In the genomic region with DNA sequence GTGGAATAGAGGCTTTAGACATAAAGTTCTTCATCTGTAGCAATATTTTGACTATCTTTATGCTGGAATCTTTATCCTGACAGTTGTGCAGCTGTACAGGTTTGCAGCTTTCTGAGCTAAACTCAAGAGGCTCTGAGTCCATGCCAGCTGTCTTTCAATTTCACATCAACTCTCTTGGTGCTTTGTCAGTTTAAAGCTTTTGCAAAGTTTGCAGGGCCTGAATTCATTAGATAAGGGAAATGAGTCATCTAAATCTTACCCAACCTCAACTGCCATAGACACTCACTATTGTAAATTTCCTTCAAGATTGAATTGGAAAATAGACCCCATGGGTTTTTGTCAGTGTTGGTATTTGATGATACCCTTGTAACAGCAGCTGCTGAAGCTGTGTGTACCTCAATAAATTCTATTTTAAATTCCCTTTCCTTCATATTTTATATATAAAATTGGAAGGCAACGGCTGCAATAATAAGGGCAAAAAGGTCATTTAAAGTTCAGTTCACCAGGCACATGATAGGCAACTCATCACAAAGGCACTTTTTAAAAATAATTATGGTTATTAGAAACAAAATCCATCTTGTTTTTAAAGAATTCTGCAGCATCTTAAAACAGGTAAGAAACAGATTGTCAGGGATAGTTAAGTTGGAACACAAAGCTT, we compare ENCODE assay signal across 8 cellular contexts.
DNase-seq lines count a peak whose midpoint lies in the region; ATAC-seq and TF ChIP-seq lines count a peak whose summit lies in the region.

No MANE protein-coding gene starts in this region.

- peak overlapping the region in 5 of 8 donors; percentile 26 to 68 (median 45) for H3K4me3 Mint-ChIP-seq in CD4-positive, alpha-beta memory T cell
- H3K4me3 Mint-ChIP-seq in T-cell = peak overlapping the region in 1 of 3 donors; percentile 13

- H2BK120ac ChIP-seq in neuronal stem cell (ENCODE audit: low read depth, low read length) = no peak overlapping the region

- H3K9me3 Mint-ChIP-seq in CD4-positive, alpha-beta memory T cell = no peaks in the 10 kb centered on the region
- H3K9me3 Mint-ChIP-seq in T-cell = no peaks in the 10 kb centered on the region

- POLR2A ChIA-PET in CD4-positive, alpha-beta memory T cell (lab: Charles Lee; ENCODE audit: partially characterized antibody) = interaction anchor here (1.1 to 2.0 kb wide), 2 partner anchors 170 to 173 kb away, joined by 3 to 8 read pairs; partner anchors contain the start of gene SLC39A10
- POLR2A ChIA-PET in T-cell (lab: Charles Lee) = interaction anchor here in 1 of 2 donors (0.6 kb wide), 1 partner anchor 83 kb away, joined by 3 read pairs; no protein-coding TSS in a partner anchor

- H3K23ac ChIP-seq in neuronal stem cell (ENCODE audit: low read depth, low read length, poor library complexity) = no peak overlapping the region

- H4K8ac ChIP-seq in neuronal stem cell (ENCODE audit: low read depth, low read length) = no peak overlapping the region

- DNase-seq in CD4-positive, alpha-beta memory T cell = peak in 2 of 5 donors; percentile 3 to 32
- DNase-seq in T-cell (no peak), mucosa of descending colon (peak in 1 of 3 donors; percentile 8), dedifferentiated amniotic fluid mesenchymal stem cell (ENCODE audit: extremely low spot score) (no peak), NCI-H510A treated with DMSO at 0.1 percent for 48 hours (lab: John Stamatoyannopoulos, UW) (no peak), neuronal stem cell (ENCODE audit: low spot score) (no peak)

- no peak overlapping the region for H4K91ac ChIP-seq in neuronal stem cell (ENCODE audit: low read depth, low read length, poor library complexity)

- peaks cover 24% of the 10 kb centered on the region for H3K4me1 ChIP-seq in CD4-positive, alpha-beta memory T cell (ENCODE audit: insufficient read depth, low read length)
- H3K4me1 ChIP-seq in mucosa of descending colon (ENCODE audit: low read depth) = no peaks in the 10 kb centered on the region
- H3K4me1 ChIP-seq in neuronal stem cell (ENCODE audit: control insufficient read depth in 2 of 2, insufficient read depth in 1 of 2, low read depth in 1 of 2, low read length in 2 of 2) = peaks cover 0 to 4% of the 10 kb centered on the region in 2 donors

- no peak overlapping the region for H3K27ac ChIP-seq in CD4-positive, alpha-beta memory T cell (ENCODE audit: low read depth, low read length)
- H3K27ac ChIP-seq in neuronal stem cell (replicated peaks; ENCODE audit: low read length) = no peak overlapping the region

- H3K36me3 Mint-ChIP-seq in CD4-positive, alpha-beta memory T cell = no peaks in the 10 kb centered on the region
- no peaks in the 10 kb centered on the region for H3K36me3 Mint-ChIP-seq in T-cell

- H2AFZ ChIP-seq in neuronal stem cell (ENCODE audit: low read length) = no peak overlapping the region

- H3K4me1 Mint-ChIP-seq in CD4-positive, alpha-beta memory T cell = peaks cover 7 to 19% (median 16%) of the 10 kb centered on the region in 4 donors
- peaks cover 13 to 29% (median 20%) of the 10 kb centered on the region in 3 donors for H3K4me1 Mint-ChIP-seq in T-cell

- no peak overlapping the region for H3K4me3 ChIP-seq in CD4-positive, alpha-beta memory T cell (ENCODE audit: low read length in 2 of 2)
- no peak overlapping the region for H3K4me3 ChIP-seq in mucosa of descending colon
- no peak overlapping the region for H3K4me3 ChIP-seq in neuronal stem cell (ENCODE audit: low read length in 2 of 2)

- no peak overlapping the region for H2BK15ac ChIP-seq in neuronal stem cell (ENCODE audit: low read length)

- intact Hi-C loops in CD4-positive, alpha-beta memory T cell (cut with micrococcal nuclease) = no loop called here
- intact Hi-C loops in mucosa of descending colon (cut with DNase I, micrococcal nuclease) = no loop called here

- no peak overlapping the region for H2AK5ac ChIP-seq in neuronal stem cell (ENCODE audit: low read depth, low read length)

- H3K9ac ChIP-seq in neuronal stem cell (ENCODE audit: low read depth, low read length, poor library complexity) = no peak overlapping the region

- no peak overlapping the region for H3K4me2 ChIP-seq in neuronal stem cell (ENCODE audit: insufficient read depth, low read length, poor library complexity, severe bottlenecking)

- H3K14ac ChIP-seq in neuronal stem cell (ENCODE audit: low read length) = no peak overlapping the region

- WGBS in neuronal stem cell (ENCODE audit: extremely low coverage in 2 of 2, insufficient read length in 2 of 2, insufficient replicate concordance in 1 of 2), 2 donors = no CpG with 5 or more reads among the region's 1 CpG

- no peaks in the 10 kb centered on the region for H3K27me3 Mint-ChIP-seq in CD4-positive, alpha-beta memory T cell
- no peaks in the 10 kb centered on the region for H3K27me3 Mint-ChIP-seq in T-cell

- H3K36me3 ChIP-seq in CD4-positive, alpha-beta memory T cell (ENCODE audit: insufficient read depth, low read length) = no peaks in the 10 kb centered on the region
- no peaks in the 10 kb centered on the region for H3K36me3 ChIP-seq in mucosa of descending colon (ENCODE audit: low read depth)
- no peaks in the 10 kb centered on the region for H3K36me3 ChIP-seq in neuronal stem cell (replicated peaks in 1 of 2; ENCODE audit: control insufficient read depth in 2 of 2, insufficient read depth in 2 of 2, low read length in 2 of 2)

- no peaks in the 10 kb centered on the region for H3K79me1 ChIP-seq in neuronal stem cell (ENCODE audit: low read depth, low read length)

- no peak overlapping the region for H2BK5ac ChIP-seq in neuronal stem cell (ENCODE audit: low read length)

- peak; percentile 95 for ATAC-seq in GM19438 (IDR thresholded peaks at IDR 0.05; ENCODE audit: low read depth, unreplicated experiment)
- ATAC-seq in HG03520 (IDR thresholded peaks at IDR 0.05; ENCODE audit: unreplicated experiment) = peak; percentile 81
- peak; percentile 60 to 96 (median 88) for ATAC-seq in T-cell (replicated peaks in 1 of 4)
- ATAC-seq in mucosa of descending colon = peak; percentile 78

- no peaks in the 10 kb centered on the region for H3K27me3 ChIP-seq in CD4-positive, alpha-beta memory T cell (ENCODE audit: insufficient read depth, low read length)
- H3K27me3 ChIP-seq in neuronal stem cell (ENCODE audit: control insufficient read depth in 3 of 3, insufficient read depth in 3 of 3, low read depth in 1 of 3, low read length in 3 of 3) = no peaks in the 10 kb centered on the region

- no peak overlapping the region for H3K18ac ChIP-seq in neuronal stem cell (ENCODE audit: low read length)

- H2BK12ac ChIP-seq in neuronal stem cell (ENCODE audit: low read length) = no peak overlapping the region

- TF ChIP-seq CTCF in mucosa of descending colon (IDR thresholded peaks at IDR 0.05) = no peak

- no peaks in the 10 kb centered on the region for H3K9me3 ChIP-seq in CD4-positive, alpha-beta memory T cell (ENCODE audit: control insufficient read depth in 1 of 2, low read length in 2 of 2)
- H3K9me3 ChIP-seq in mucosa of descending colon = no peaks in the 10 kb centered on the region
- H3K9me3 ChIP-seq in neuronal stem cell (replicated peaks in 1 of 2; ENCODE audit: control insufficient read depth in 2 of 2, insufficient read depth in 1 of 2, low read depth in 1 of 2, low read length in 2 of 2) = no peaks in the 10 kb centered on the region

- H3K27ac Mint-ChIP-seq in CD4-positive, alpha-beta memory T cell = peak overlapping the region in 4 of 7 donors; percentile 19 to 53 (median 26)
- peak overlapping the region; percentile 50 to 51 for H3K27ac Mint-ChIP-seq in T-cell

- CTCF ChIA-PET in CD4-positive, alpha-beta memory T cell (lab: Charles Lee; ENCODE audit: partially characterized antibody) = interaction anchor here (0.6 to 1.5 kb wide), 2 partner anchors 173 to 174 kb away, joined by 3 to 5 read pairs; no protein-coding TSS in a partner anchor
- CTCF ChIA-PET in T-cell (lab: Charles Lee) = interaction anchor here in 1 of 2 donors (1.0 to 1.2 kb wide), 2 partner anchors 12 to 170 kb away, joined by 3 to 4 read pairs; partner anchors contain the start of gene SLC39A10

- no peak overlapping the region for H3K4ac ChIP-seq in neuronal stem cell (ENCODE audit: low read length)
